32 cellular contexts compared by ENCODE assay signal in genomic region chr14:38884109-38884508, GRCh38.
A peak's percentile ranks its signal among the peaks of the same experiment; 100 is the strongest.
DNase-seq lines count a peak whose midpoint lies in the region; ATAC-seq, FAIRE-seq and TF ChIP-seq lines count a peak whose summit lies in the region.
"Had no signal": no experiment of that assay in that cellular context is flagged by ENCODE, and none has a peak within 500 bp of the region (broad histone marks: within the 10 kb centered on the region; RNA-seq: fewer than 3 reads in every experiment).

No MANE protein-coding gene starts in this region.

- H2BK120ac ChIP-seq in mesenchymal stem cell (ENCODE audit: low read depth, low read length), result no peak overlapping the region

- no peak overlapping the region for H3K14ac ChIP-seq in mesenchymal stem cell (ENCODE audit: low read length in 2 of 2)

- H3K4me2 ChIP-seq in HepG2 (ENCODE audit: low read depth, low read length) (no peak overlapping the region), mesenchymal stem cell (ENCODE audit: low read length, poor library complexity, severe bottlenecking) (no peak overlapping the region)
- H3K4me2 ChIP-seq: A549; BLaER1; BLaER1 treated with 17β-estradiol and CSF1 and Interleukin-3, amounts not matched to agents 10 nM and 100 nM had no signal

- no peak for TF ChIP-seq EP300 in HepG2 (IDR thresholded peaks at IDR 0.05; ENCODE audit: low read depth in 2 of 2, low read length in 2 of 2)
- no peak for TF ChIP-seq EP300 in HepG2 (CRISPR knock-in tag; IDR thresholded peaks at IDR 0.05; ENCODE audit: borderline replicate concordance)

- DNase-seq in HepG2 (ENCODE audit: low spot score) (peak; percentile 42), right lobe of liver (no peak), mesenchymal stem cell (no peak), superior temporal gyrus (ENCODE audit: extremely low spot score) (no peak), SK-N-DZ (ENCODE audit: low spot score) (no peak)
- DNase-seq: 8988T; ACHN; AML-193; BE2C; C1 segment of cervical spinal cord; Caco-2; Calu3; CD4-positive, alpha-beta memory T cell; CD4-positive, alpha-beta T cell; CD4-positive, CD25-positive, alpha-beta regulatory T cell; CD8-positive, alpha-beta memory T cell; CD8-positive, alpha-beta T cell; COR-L47; DMS 273 treated with DMSO at 0.1 percent for 48 hours; DMS153; DMS53; DMS79; DMS79 treated with DMSO at 0.1 percent for 48 hours; DND-41; EL had no signal

- H3K4me1 ChIP-seq in HepG2 (ENCODE audit: insufficient read depth, low read length) (peaks cover 33% of the 10 kb centered on the region), right lobe of liver (no peaks in the 10 kb centered on the region), mesenchymal stem cell (ENCODE audit: control insufficient read depth, insufficient read depth, low read depth, low read length) (no peaks in the 10 kb centered on the region)
- H3K4me1 ChIP-seq: A549, BLaER1, Caco-2 had no signal

- no peak overlapping the region for H2AFZ ChIP-seq in HepG2 (ENCODE audit: low read length)
- H2AFZ ChIP-seq in mesenchymal stem cell (ENCODE audit: low read depth, low read length), result no peak overlapping the region

- no peaks in the 10 kb centered on the region for H3K79me2 ChIP-seq in HepG2 (ENCODE audit: insufficient read depth, low read length)

- H3K4me3 ChIP-seq in HepG2 (replicated peaks in 1 of 3; ENCODE audit: insufficient read depth in 1 of 3, low read depth in 2 of 3, low read length in 3 of 3) (no peak overlapping the region), right lobe of liver (no peak overlapping the region), mesenchymal stem cell (ENCODE audit: insufficient read depth in 1 of 2, low read depth in 1 of 2, low read length in 2 of 2) (no peak overlapping the region)
- H3K4me3 ChIP-seq: A549; BLaER1; BLaER1 treated with 17β-estradiol and CSF1 and Interleukin-3, amounts not matched to agents 10 nM and 100 nM had no signal

- H3K9ac ChIP-seq in HepG2 (ENCODE audit: insufficient read depth, low read depth, low read length), result no peak overlapping the region
- H3K9ac ChIP-seq in mesenchymal stem cell (ENCODE audit: low read length), result no peak overlapping the region
- H3K9ac ChIP-seq: BLaER1; BLaER1 treated with 17β-estradiol and CSF1 and Interleukin-3, amounts not matched to agents 10 nM and 100 nM had no signal

- H2BK5ac ChIP-seq in mesenchymal stem cell (ENCODE audit: low read depth, low read length, poor library complexity, severe bottlenecking), result no peak overlapping the region

- H4K8ac ChIP-seq in mesenchymal stem cell (ENCODE audit: low read length), result no peak overlapping the region

- CTCF ChIA-PET in HepG2 (lab: Yijun Ruan, JAX; ENCODE audit: low intra/inter-chr PET ratio, low total read pairs), result no interaction called here

- no TSS peak for BruUV-seq in HepG2 (replicated peaks; lab: Mats Ljungman, UMichigan)

- no peaks in the 10 kb centered on the region for H3K79me1 ChIP-seq in mesenchymal stem cell (replicated peaks; ENCODE audit: low read length, poor library complexity, severe bottlenecking)

- H4K91ac ChIP-seq in mesenchymal stem cell (ENCODE audit: low read length), result no peak overlapping the region

- H3K36me3 ChIP-seq in HepG2 (replicated peaks in 1 of 2; ENCODE audit: control insufficient read depth in 1 of 2, insufficient read depth in 2 of 2, low read length in 2 of 2) (no peaks in the 10 kb centered on the region), right lobe of liver (no peaks in the 10 kb centered on the region), mesenchymal stem cell (ENCODE audit: control insufficient read depth in 1 of 2, insufficient read depth in 2 of 2, low read depth in 1 of 2, low read length in 2 of 2) (no peaks in the 10 kb centered on the region)
- H3K36me3 ChIP-seq: BE2C; BLaER1; BLaER1 treated with 17β-estradiol and CSF1 and Interleukin-3, amounts not matched to agents 10 nM and 100 nM had no signal

- FAIRE-seq in HepG2 (lab: Jason Lieb, UNC), result no peak
- FAIRE-seq: A204.1, A549, D721Med had no signal

- H3K9me3 ChIP-seq in HepG2 (ENCODE audit: low read length) (no peaks in the 10 kb centered on the region), right lobe of liver (no peaks in the 10 kb centered on the region), mesenchymal stem cell (ENCODE audit: control insufficient read depth, low read length) (no peaks in the 10 kb centered on the region)
- H3K9me3 ChIP-seq: A549; BE2C; BLaER1; BLaER1 treated with 17β-estradiol and CSF1 and Interleukin-3, amounts not matched to agents 10 nM and 100 nM; Caco-2 had no signal

- no peaks in the 10 kb centered on the region for H4K20me1 ChIP-seq in HepG2 (ENCODE audit: insufficient read depth, low read length)
- H4K20me1 ChIP-seq: BLaER1; BLaER1 treated with 17β-estradiol and CSF1 and Interleukin-3, amounts not matched to agents 10 nM and 100 nM had no signal

- peak; percentile 75 for ATAC-seq in HepG2
- no peak for ATAC-seq in right lobe of liver
- ATAC-seq: A549; CD8-positive, alpha-beta T cell had no signal

- no peaks in the 10 kb centered on the region for H3K27me3 ChIP-seq in HepG2 (ENCODE audit: control insufficient read depth in 1 of 2, insufficient read depth in 2 of 2, low read length in 2 of 2)
- no peaks in the 10 kb centered on the region for H3K27me3 ChIP-seq in right lobe of liver
- H3K27me3 ChIP-seq in mesenchymal stem cell (ENCODE audit: control insufficient read depth in 1 of 2, insufficient read depth in 1 of 2, low read length in 2 of 2), result peaks cover under 1 to 3% of the 10 kb centered on the region in 2 experiments
- H3K27me3 ChIP-seq: BE2C; BLaER1; BLaER1 treated with 17β-estradiol and CSF1 and Interleukin-3, amounts not matched to agents 10 nM and 100 nM had no signal

- no peak overlapping the region for H2AK5ac ChIP-seq in mesenchymal stem cell (ENCODE audit: low read length, severe bottlenecking)

- intact Hi-C loops in HepG2 (cut with micrococcal nuclease; ENCODE audit: unreplicated experiment), result no loop called here
- intact Hi-C loops in right lobe of liver (cut with DNase I), result no loop called here

- no peak overlapping the region for H2BK15ac ChIP-seq in mesenchymal stem cell (ENCODE audit: low read depth, poor library complexity, severe bottlenecking)

- peak overlapping the region; percentile 6 to 66 for H2BK12ac ChIP-seq in mesenchymal stem cell (ENCODE audit: low read length in 2 of 2)

- TF ChIP-seq RAD21 in HepG2 (CRISPR knock-in tag; IDR thresholded peaks at IDR 0.05), result no peak

- H3K18ac ChIP-seq in mesenchymal stem cell (ENCODE audit: low read depth in 1 of 2, low read length in 2 of 2), result peak overlapping the region in 1 of 2 experiments; percentile 54

- TF ChIP-seq POLR2A in HepG2 (IDR thresholded peaks at IDR 0.05; ENCODE audit: insufficient read depth in 1 of 2, low read depth in 2 of 2, low read length in 2 of 2) (no peak), right lobe of liver (IDR thresholded peaks at IDR 0.05) (no peak)

- H3K27ac ChIP-seq in HepG2 (ENCODE audit: extremely low read length, insufficient read depth, low read length) (no peak overlapping the region), right lobe of liver (no peak overlapping the region), 22Rv1 (peak overlapping the region; percentile 53; the same call in 1 of the 2 replicates), mesenchymal stem cell (ENCODE audit: low read length, poor library complexity, severe bottlenecking) (no peak overlapping the region)
- H3K27ac ChIP-seq: A549; BLaER1; BLaER1 treated with 17β-estradiol and CSF1 and Interleukin-3, amounts not matched to agents 10 nM and 100 nM; C4-2B had no signal

- in situ Hi-C loops in HepG2 (cut with HindIII; ENCODE audit: extremely low pct_ligation_motif_present, low pct_unique_long_range_greater_than_20kb), result no loop called here

- H3K23ac ChIP-seq in mesenchymal stem cell (ENCODE audit: low read length in 2 of 2), result no peak overlapping the region

- TF ChIP-seq CTCF in HepG2 (CRISPR knock-in tag; IDR thresholded peaks at IDR 0.05) (no peak), right lobe of liver (IDR thresholded peaks at IDR 0.05) (no peak), 22Rv1 (IDR thresholded peaks at IDR 0.05) (no peak)

- H3K4ac ChIP-seq in mesenchymal stem cell (ENCODE audit: low read depth in 1 of 2, low read length in 2 of 2), result no peak overlapping the region

- POLR2A ChIA-PET in HepG2 (lab: Yijun Ruan, JAX), result no interaction called here

TF ChIP-seq in HepG2, 621 proteins besides CTCF, POLR2A, EP300 and RAD21 (continues in another document):
- no peak for TF ChIP-seq NFAT5 (CRISPR knock-in tag; IDR thresholded peaks at IDR 0.05)
